In the genomic region with DNA sequence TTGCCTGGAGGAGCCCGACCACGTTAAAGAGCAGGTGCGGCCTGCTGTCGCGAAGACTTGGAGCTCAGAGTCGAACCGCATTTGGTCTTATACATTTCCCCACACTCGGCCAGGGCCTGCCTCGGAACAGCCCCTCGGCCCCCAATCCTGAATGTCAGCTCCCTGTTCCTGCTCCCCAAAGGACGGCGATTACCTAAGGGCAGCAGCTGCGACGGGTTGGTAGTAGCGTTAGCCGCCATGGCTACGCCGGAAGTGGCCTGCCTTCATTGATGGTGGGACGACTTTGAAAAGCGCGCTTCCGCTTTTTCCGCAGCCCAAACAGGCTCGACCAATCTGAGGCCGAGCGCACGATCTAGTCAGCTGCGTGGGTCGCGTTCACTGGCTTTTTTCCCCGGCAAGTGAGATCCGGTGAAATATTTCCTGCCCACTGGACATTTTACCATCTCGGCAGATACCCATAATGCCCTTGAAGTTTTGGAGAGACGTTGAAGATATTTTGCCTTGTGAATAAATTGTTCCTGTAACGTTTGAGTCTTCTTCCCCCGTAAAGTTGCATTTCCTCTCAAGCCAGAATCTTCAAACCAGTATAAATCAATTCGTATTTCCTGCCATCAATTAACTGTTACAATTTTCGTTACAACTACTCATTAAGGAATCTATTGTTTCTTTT, we compare ENCODE assay signal across 1 cellular context.
TF ChIP-seq lines count a peak whose summit lies in the region.

A gene (minus strand): TSS at position 254 of the 670 bp plus-strand sequence. CDS start 15 bp downstream, at position 239.

TF ChIP-seq in WTC11, 78 proteins besides CTCF, POLR2A, EP300 and RAD21 (continued from another document):
- TF ChIP-seq, protein P1, sequence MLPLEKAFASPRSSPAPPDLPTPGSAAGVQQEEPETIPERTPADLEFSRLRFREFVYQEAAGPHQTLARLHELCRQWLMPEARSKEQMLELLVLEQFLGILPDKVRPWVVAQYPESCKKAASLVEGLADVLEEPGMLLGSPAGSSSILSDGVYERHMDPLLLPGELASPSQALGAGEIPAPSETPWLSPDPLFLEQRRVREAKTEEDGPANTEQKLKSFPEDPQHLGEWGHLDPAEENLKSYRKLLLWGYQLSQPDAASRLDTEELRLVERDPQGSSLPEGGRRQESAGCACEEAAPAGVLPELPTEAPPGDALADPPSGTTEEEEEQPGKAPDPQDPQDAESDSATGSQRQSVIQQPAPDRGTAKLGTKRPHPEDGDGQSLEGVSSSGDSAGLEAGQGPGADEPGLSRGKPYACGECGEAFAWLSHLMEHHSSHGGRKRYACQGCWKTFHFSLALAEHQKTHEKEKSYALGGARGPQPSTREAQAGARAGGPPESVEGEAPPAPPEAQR (CRISPR knock-in tag; IDR thresholded peaks at IDR 0.05) = no peak
- TF ChIP-seq FOXJ3 (CRISPR knock-in tag; IDR thresholded peaks at IDR 0.05; ENCODE audit: borderline replicate concordance) (no peak), CBFB (CRISPR knock-in tag; IDR thresholded peaks at IDR 0.05; ENCODE audit: low read depth) (no peak), NFE2L1 (CRISPR knock-in tag; IDR thresholded peaks at IDR 0.05) (peak; percentile 77; the same call in 1 of the 2 replicates), ZNF396 (CRISPR knock-in tag; IDR thresholded peaks at IDR 0.05; ENCODE audit: borderline replicate concordance) (no peak), ESRRA (CRISPR knock-in tag; IDR thresholded peaks at IDR 0.05; ENCODE audit: borderline replicate concordance) (no peak), TCF7 (CRISPR knock-in tag; IDR thresholded peaks at IDR 0.05; ENCODE audit: low read depth) (no peak), ZNF416 (CRISPR knock-in tag; IDR thresholded peaks at IDR 0.05) (0 out of 2 replicates have a peak, but pooled peaks have one; percentile 34), IRF2 (CRISPR knock-in tag; IDR thresholded peaks at IDR 0.05; ENCODE audit: borderline replicate concordance, low read depth) (no peak), HMGA2 (CRISPR knock-in tag; IDR thresholded peaks at IDR 0.05) (no peak), ZNF138 (CRISPR knock-in tag; conservative IDR thresholded peaks at IDR 0.05) (no peak), GRHL2 (CRISPR knock-in tag; IDR thresholded peaks at IDR 0.05; ENCODE audit: insufficient replicate concordance, severe bottlenecking) (no peak), ZBTB21 (CRISPR knock-in tag; IDR thresholded peaks at IDR 0.05; ENCODE audit: borderline replicate concordance) (no peak), JUN (CRISPR knock-in tag; IDR thresholded peaks at IDR 0.05) (no peak; the same call in none of the 2 replicates), NR2C2 (CRISPR knock-in tag; IDR thresholded peaks at IDR 0.05) (no peak; the same call in 1 of the 2 replicates), SMAD3 (CRISPR knock-in tag; IDR thresholded peaks at IDR 0.05; ENCODE audit: borderline replicate concordance) (no peak), ZNF121 (CRISPR knock-in tag; IDR thresholded peaks at IDR 0.05) (no peak), KAT7 (CRISPR knock-in tag; IDR thresholded peaks at IDR 0.05; ENCODE audit: borderline replicate concordance) (peak; percentile 90), OVOL2 (CRISPR knock-in tag; IDR thresholded peaks at IDR 0.05; ENCODE audit: borderline replicate concordance) (no peak), MXD4 (CRISPR knock-in tag; IDR thresholded peaks at IDR 0.05; ENCODE audit: borderline replicate concordance) (no peak)
- TF ChIP-seq, protein P2, sequence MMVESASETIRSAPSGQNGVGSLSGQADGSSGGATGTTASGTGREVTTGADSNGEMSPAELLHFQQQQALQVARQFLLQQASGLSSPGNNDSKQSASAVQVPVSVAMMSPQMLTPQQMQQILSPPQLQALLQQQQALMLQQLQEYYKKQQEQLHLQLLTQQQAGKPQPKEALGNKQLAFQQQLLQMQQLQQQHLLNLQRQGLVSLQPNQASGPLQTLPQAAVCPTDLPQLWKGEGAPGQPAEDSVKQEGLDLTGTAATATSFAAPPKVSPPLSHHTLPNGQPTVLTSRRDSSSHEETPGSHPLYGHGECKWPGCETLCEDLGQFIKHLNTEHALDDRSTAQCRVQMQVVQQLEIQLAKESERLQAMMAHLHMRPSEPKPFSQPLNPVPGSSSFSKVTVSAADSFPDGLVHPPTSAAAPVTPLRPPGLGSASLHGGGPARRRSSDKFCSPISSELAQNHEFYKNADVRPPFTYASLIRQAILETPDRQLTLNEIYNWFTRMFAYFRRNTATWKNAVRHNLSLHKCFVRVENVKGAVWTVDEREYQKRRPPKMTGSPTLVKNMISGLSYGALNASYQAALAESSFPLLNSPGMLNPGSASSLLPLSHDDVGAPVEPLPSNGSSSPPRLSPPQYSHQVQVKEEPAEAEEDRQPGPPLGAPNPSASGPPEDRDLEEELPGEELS (CRISPR knock-in tag; IDR thresholded peaks at IDR 0.05) = peak; percentile 73; the same call in 1 of the 2 replicates
- TF ChIP-seq, protein P3, sequence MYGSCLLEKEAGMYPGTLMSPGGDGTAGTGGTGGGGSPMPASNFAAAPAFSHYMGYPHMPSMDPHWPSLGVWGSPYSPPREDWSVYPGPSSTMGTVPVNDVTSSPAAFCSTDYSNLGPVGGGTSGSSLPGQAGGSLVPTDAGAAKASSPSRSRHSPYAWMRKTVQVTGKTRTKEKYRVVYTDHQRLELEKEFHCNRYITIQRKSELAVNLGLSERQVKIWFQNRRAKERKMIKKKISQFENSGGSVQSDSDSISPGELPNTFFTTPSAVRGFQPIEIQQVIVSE (CRISPR knock-in tag; IDR thresholded peaks at IDR 0.05; ENCODE audit: borderline replicate concordance) = no peak
- TF ChIP-seq, protein P4, sequence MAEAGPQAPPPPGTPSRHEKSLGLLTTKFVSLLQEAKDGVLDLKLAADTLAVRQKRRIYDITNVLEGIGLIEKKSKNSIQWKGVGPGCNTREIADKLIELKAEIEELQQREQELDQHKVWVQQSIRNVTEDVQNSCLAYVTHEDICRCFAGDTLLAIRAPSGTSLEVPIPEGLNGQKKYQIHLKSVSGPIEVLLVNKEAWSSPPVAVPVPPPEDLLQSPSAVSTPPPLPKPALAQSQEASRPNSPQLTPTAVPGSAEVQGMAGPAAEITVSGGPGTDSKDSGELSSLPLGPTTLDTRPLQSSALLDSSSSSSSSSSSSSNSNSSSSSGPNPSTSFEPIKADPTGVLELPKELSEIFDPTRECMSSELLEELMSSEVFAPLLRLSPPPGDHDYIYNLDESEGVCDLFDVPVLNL (CRISPR knock-in tag; IDR thresholded peaks at IDR 0.05; ENCODE audit: borderline replicate concordance, low read depth) = 0 out of 2 replicates have a peak, but pooled peaks have one; percentile 37
- TF ChIP-seq, protein P5, sequence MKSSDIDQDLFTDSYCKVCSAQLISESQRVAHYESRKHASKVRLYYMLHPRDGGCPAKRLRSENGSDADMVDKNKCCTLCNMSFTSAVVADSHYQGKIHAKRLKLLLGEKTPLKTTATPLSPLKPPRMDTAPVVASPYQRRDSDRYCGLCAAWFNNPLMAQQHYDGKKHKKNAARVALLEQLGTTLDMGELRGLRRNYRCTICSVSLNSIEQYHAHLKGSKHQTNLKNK (CRISPR knock-in tag; IDR thresholded peaks at IDR 0.05) = no peak
- TF ChIP-seq, protein P6, sequence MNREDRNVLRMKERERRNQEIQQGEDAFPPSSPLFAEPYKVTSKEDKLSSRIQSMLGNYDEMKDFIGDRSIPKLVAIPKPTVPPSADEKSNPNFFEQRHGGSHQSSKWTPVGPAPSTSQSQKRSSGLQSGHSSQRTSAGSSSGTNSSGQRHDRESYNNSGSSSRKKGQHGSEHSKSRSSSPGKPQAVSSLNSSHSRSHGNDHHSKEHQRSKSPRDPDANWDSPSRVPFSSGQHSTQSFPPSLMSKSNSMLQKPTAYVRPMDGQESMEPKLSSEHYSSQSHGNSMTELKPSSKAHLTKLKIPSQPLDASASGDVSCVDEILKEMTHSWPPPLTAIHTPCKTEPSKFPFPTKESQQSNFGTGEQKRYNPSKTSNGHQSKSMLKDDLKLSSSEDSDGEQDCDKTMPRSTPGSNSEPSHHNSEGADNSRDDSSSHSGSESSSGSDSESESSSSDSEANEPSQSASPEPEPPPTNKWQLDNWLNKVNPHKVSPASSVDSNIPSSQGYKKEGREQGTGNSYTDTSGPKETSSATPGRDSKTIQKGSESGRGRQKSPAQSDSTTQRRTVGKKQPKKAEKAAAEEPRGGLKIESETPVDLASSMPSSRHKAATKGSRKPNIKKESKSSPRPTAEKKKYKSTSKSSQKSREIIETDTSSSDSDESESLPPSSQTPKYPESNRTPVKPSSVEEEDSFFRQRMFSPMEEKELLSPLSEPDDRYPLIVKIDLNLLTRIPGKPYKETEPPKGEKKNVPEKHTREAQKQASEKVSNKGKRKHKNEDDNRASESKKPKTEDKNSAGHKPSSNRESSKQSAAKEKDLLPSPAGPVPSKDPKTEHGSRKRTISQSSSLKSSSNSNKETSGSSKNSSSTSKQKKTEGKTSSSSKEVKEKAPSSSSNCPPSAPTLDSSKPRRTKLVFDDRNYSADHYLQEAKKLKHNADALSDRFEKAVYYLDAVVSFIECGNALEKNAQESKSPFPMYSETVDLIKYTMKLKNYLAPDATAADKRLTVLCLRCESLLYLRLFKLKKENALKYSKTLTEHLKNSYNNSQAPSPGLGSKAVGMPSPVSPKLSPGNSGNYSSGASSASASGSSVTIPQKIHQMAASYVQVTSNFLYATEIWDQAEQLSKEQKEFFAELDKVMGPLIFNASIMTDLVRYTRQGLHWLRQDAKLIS (CRISPR knock-in tag; IDR thresholded peaks at IDR 0.05; ENCODE audit: borderline replicate concordance) = no peak
- TF ChIP-seq, protein P7, sequence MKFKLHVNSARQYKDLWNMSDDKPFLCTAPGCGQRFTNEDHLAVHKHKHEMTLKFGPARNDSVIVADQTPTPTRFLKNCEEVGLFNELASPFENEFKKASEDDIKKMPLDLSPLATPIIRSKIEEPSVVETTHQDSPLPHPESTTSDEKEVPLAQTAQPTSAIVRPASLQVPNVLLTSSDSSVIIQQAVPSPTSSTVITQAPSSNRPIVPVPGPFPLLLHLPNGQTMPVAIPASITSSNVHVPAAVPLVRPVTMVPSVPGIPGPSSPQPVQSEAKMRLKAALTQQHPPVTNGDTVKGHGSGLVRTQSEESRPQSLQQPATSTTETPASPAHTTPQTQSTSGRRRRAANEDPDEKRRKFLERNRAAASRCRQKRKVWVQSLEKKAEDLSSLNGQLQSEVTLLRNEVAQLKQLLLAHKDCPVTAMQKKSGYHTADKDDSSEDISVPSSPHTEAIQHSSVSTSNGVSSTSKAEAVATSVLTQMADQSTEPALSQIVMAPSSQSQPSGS (CRISPR knock-in tag; IDR thresholded peaks at IDR 0.05; ENCODE audit: borderline replicate concordance, low read depth) = no peak
- TF ChIP-seq, protein P8, sequence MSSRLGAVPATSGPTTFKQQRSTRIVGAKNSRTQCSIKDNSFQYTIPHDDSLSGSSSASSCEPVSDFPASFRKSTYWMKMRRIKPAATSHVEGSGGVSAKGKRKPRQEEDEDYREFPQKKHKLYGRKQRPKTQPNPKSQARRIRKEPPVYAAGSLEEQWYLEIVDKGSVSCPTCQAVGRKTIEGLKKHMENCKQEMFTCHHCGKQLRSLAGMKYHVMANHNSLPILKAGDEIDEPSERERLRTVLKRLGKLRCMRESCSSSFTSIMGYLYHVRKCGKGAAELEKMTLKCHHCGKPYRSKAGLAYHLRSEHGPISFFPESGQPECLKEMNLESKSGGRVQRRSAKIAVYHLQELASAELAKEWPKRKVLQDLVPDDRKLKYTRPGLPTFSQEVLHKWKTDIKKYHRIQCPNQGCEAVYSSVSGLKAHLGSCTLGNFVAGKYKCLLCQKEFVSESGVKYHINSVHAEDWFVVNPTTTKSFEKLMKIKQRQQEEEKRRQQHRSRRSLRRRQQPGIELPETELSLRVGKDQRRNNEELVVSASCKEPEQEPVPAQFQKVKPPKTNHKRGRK (CRISPR knock-in tag; IDR thresholded peaks at IDR 0.05; ENCODE audit: borderline replicate concordance) = no peak
- TF ChIP-seq, protein P9, sequence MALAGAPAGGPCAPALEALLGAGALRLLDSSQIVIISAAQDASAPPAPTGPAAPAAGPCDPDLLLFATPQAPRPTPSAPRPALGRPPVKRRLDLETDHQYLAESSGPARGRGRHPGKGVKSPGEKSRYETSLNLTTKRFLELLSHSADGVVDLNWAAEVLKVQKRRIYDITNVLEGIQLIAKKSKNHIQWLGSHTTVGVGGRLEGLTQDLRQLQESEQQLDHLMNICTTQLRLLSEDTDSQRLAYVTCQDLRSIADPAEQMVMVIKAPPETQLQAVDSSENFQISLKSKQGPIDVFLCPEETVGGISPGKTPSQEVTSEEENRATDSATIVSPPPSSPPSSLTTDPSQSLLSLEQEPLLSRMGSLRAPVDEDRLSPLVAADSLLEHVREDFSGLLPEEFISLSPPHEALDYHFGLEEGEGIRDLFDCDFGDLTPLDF (CRISPR knock-in tag; IDR thresholded peaks at IDR 0.05) = peak; percentile 76; the same call in 1 of the 2 replicates
- TF ChIP-seq, protein P10, sequence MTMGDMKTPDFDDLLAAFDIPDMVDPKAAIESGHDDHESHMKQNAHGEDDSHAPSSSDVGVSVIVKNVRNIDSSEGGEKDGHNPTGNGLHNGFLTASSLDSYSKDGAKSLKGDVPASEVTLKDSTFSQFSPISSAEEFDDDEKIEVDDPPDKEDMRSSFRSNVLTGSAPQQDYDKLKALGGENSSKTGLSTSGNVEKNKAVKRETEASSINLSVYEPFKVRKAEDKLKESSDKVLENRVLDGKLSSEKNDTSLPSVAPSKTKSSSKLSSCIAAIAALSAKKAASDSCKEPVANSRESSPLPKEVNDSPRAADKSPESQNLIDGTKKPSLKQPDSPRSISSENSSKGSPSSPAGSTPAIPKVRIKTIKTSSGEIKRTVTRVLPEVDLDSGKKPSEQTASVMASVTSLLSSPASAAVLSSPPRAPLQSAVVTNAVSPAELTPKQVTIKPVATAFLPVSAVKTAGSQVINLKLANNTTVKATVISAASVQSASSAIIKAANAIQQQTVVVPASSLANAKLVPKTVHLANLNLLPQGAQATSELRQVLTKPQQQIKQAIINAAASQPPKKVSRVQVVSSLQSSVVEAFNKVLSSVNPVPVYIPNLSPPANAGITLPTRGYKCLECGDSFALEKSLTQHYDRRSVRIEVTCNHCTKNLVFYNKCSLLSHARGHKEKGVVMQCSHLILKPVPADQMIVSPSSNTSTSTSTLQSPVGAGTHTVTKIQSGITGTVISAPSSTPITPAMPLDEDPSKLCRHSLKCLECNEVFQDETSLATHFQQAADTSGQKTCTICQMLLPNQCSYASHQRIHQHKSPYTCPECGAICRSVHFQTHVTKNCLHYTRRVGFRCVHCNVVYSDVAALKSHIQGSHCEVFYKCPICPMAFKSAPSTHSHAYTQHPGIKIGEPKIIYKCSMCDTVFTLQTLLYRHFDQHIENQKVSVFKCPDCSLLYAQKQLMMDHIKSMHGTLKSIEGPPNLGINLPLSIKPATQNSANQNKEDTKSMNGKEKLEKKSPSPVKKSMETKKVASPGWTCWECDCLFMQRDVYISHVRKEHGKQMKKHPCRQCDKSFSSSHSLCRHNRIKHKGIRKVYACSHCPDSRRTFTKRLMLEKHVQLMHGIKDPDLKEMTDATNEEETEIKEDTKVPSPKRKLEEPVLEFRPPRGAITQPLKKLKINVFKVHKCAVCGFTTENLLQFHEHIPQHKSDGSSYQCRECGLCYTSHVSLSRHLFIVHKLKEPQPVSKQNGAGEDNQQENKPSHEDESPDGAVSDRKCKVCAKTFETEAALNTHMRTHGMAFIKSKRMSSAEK (CRISPR knock-in tag; IDR thresholded peaks at IDR 0.05; ENCODE audit: borderline replicate concordance) = no peak
